ENCODE assay signal across 24 cellular contexts in the genomic region with DNA sequence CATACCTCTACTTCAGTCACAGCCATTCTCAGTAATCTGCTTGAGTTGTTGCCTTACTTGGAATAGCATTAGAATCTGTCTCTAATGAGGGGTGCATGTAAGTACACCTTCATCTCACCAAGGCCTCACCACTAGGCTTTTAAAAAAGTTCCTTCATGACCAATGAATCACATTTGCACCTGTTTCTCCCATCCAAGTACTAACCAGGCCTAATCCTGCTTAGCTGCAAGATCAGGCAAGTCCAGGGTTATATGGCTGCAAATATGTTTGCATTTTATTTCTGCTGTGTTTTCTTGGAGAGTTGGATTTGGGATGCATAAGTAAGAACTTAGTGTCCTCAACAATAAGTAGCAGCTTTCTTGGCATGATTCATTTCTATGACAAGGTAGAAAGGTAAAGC.
DNase-seq lines count a peak whose midpoint lies in the region; ATAC-seq, FAIRE-seq and TF ChIP-seq lines count a peak whose summit lies in the region.
"Had no signal": no experiment of that assay in that cellular context is flagged by ENCODE, and none has a peak within 500 bp of the region (broad histone marks: within the 10 kb centered on the region; RNA-seq: fewer than 3 reads in every experiment).

No MANE protein-coding gene starts in this region.

- H3K9me3 Mint-ChIP-seq in activated T-cell treated with anti-CD3 and anti-CD28 coated beads, Interleukin-2, amount 50 U/mL, for 24 hours, result peaks cover 2% of the 10 kb centered on the region
- H3K9me3 Mint-ChIP-seq: H9, HFFc6 had no signal

- H3K4me3 Mint-ChIP-seq in activated T-cell treated with anti-CD3 and anti-CD28 coated beads, Interleukin-2, amount 50 U/mL, for 24 hours, result no peak overlapping the region
- H3K4me3 Mint-ChIP-seq: CD14-positive monocyte; CD4-positive, alpha-beta T cell; CD8-positive, alpha-beta memory T cell; GM23338; H9; HFFc6 had no signal

- TF ChIP-seq CTCF in bronchial epithelial cell (IDR thresholded peaks at IDR 0.05; ENCODE audit: insufficient read depth, low read length, severe bottlenecking), result no peak
- no peak for TF ChIP-seq CTCF in foreskin keratinocyte (conservative IDR thresholded peaks at IDR 0.05)

- ATAC-seq in foreskin keratinocyte (peak; percentile 61), GM21390 (IDR thresholded peaks at IDR 0.05; ENCODE audit: unreplicated experiment) (no peak)
- ATAC-seq: A549, GM23338 had no signal

- peak; percentile 36 for FAIRE-seq in GM12892 (lab: Jason Lieb, UNC)
- no peak for FAIRE-seq in bronchial epithelial cell (lab: Jason Lieb, UNC)
- FAIRE-seq: A549, D721Med, GM12891, GM19239 had no signal

- H3K9me3 ChIP-seq in HAP-1, result no peaks in the 10 kb centered on the region
- H3K9me3 ChIP-seq: A549; BE2C; BLaER1 treated with 17β-estradiol and CSF1 and Interleukin-3, amounts not matched to agents 10 nM and 100 nM had no signal

- no peaks in the 10 kb centered on the region for H3K4me1 Mint-ChIP-seq in activated T-cell treated with anti-CD3 and anti-CD28 coated beads, Interleukin-2, amount 50 U/mL, for 24 hours (ENCODE audit: low read depth)
- H3K4me1 Mint-ChIP-seq: CD14-positive monocyte; CD8-positive, alpha-beta memory T cell; GM23338; H9 had no signal

- H3K27ac Mint-ChIP-seq in activated T-cell treated with anti-CD3 and anti-CD28 coated beads, Interleukin-2, amount 50 U/mL, for 24 hours, result no peak overlapping the region
- H3K27ac Mint-ChIP-seq: CD14-positive monocyte; CD4-positive, alpha-beta T cell; CD8-positive, alpha-beta memory T cell; GM23338; H9; HFFc6 had no signal

- no peaks in the 10 kb centered on the region for H3K36me3 Mint-ChIP-seq in activated T-cell treated with anti-CD3 and anti-CD28 coated beads, Interleukin-2, amount 50 U/mL, for 24 hours (ENCODE audit: low read depth)
- H3K36me3 Mint-ChIP-seq: CD14-positive monocyte; CD8-positive, alpha-beta memory T cell had no signal

- no peaks in the 10 kb centered on the region for H3K27me3 Mint-ChIP-seq in activated T-cell treated with anti-CD3 and anti-CD28 coated beads, Interleukin-2, amount 50 U/mL, for 24 hours

- H3K4me1 ChIP-seq in foreskin keratinocyte (no peaks in the 10 kb centered on the region), HAP-1 (no peaks in the 10 kb centered on the region)
- H3K4me1 ChIP-seq: A549; BE2C; BLaER1 treated with 17β-estradiol and CSF1 and Interleukin-3, amounts not matched to agents 10 nM and 100 nM had no signal

- no peak for DNase-seq in GM12892 (ENCODE audit: insufficient read length)
- peak; percentile 63 for DNase-seq in bronchial epithelial cell (ENCODE audit: low read depth)
- peak; percentile 55 to 75 for DNase-seq in foreskin keratinocyte
- no peak for DNase-seq in activated T-cell treated with anti-CD3 and anti-CD28 coated beads, Interleukin-2, amount 50 U/mL, for 24 hours
- DNase-seq in HAP-1 (ENCODE audit: low spot score in 2 of 2), result no peak
- DNase-seq: 8988T; ACHN; AML-193; BE2C; CD4-positive, alpha-beta T cell; CD8-positive, alpha-beta memory T cell; DMS 273 treated with DMSO at 0.1 percent for 48 hours; DMS79; GF-D8; H9; HFFc6 had no signal

- H3K27ac ChIP-seq in foreskin keratinocyte, result no peak overlapping the region
- H3K27ac ChIP-seq: A549; BLaER1 treated with 17β-estradiol and CSF1 and Interleukin-3, amounts not matched to agents 10 nM and 100 nM had no signal

- in situ Hi-C loops in HAP-1 (cut with MboI; ENCODE audit: low sequenced_read_pairs), result no loop called here

- no peak overlapping the region for H3K4me3 ChIP-seq in bronchial epithelial cell (ENCODE audit: low read depth, low read length)
- no peak overlapping the region for H3K4me3 ChIP-seq in HAP-1
- H3K4me3 ChIP-seq: A549; BLaER1 treated with 17β-estradiol and CSF1 and Interleukin-3, amounts not matched to agents 10 nM and 100 nM; GM23338 had no signal

- H3K36me3 ChIP-seq in bronchial epithelial cell (ENCODE audit: control insufficient read depth, insufficient read depth, low read length), result no peaks in the 10 kb centered on the region
- H3K36me3 ChIP-seq in HAP-1 (replicated peaks), result no peaks in the 10 kb centered on the region
- H3K36me3 ChIP-seq: BE2C; BLaER1 treated with 17β-estradiol and CSF1 and Interleukin-3, amounts not matched to agents 10 nM and 100 nM had no signal

- TF ChIP-seq POLR2A in GM12892 (IDR thresholded peaks at IDR 0.05; ENCODE audit: low read depth, low read length), result no peak

- H3K27me3 ChIP-seq in bronchial epithelial cell (ENCODE audit: control insufficient read depth, insufficient read depth, low read length) (no peaks in the 10 kb centered on the region), foreskin keratinocyte (no peaks in the 10 kb centered on the region), HAP-1 (ENCODE audit: low read depth) (peaks cover 12% of the 10 kb centered on the region)
- H3K27me3 ChIP-seq: BE2C had no signal

Comparison
In these comparisons a context has a peak if more than half of its experiments do, and no peak if none do; other contexts are left out.
1. DNase-seq: peak in bronchial epithelial cell (single experiment) and foreskin keratinocyte (2 of 2); none in GM12892 (single experiment), activated T-cell treated with anti-CD3 and anti-CD28 coated beads, Interleukin-2, amount 50 U/mL, for 24 hours (single experiment) and HAP-1 (0 of 2).